ENCODE assay signal across 1 cellular context in the genomic region with DNA sequence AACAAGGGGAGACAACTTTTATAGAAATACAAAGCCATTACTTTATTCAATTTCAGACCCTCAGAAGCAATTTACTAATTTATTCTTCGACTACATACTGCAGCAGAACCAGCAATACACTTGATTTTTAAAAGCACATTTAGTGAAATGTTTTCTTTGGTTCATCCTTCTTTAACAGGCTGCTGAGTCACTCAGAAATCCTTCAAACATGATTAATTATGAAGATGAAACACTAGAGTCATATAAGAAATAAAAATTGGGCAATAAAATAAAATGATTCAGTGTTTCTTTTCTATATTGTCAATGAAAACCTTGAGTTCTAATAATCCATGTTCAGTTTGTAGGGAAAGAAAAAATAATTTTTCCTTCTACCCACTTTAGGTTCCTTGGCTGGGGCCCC.
A peak's percentile ranks its signal among the peaks of the same experiment; 100 is the strongest.
TF ChIP-seq lines count a peak whose summit lies in the region.

No MANE protein-coding gene starts in this region.

TF ChIP-seq in IMR-90, 13 proteins besides CTCF, POLR2A, EP300 and RAD21:
- peak; percentile 34; the same call in 1 of the 2 replicates for TF ChIP-seq NFE2L2 (IDR thresholded peaks at IDR 0.05; ENCODE audit: low read depth, low read length)
- TF ChIP-seq FOS (IDR thresholded peaks at IDR 0.05; ENCODE audit: low read depth, low read length), result no peak
- TF ChIP-seq MAZ (IDR thresholded peaks at IDR 0.05; ENCODE audit: borderline replicate concordance, low read depth, low read length), result no peak
